In the genomic region with DNA sequence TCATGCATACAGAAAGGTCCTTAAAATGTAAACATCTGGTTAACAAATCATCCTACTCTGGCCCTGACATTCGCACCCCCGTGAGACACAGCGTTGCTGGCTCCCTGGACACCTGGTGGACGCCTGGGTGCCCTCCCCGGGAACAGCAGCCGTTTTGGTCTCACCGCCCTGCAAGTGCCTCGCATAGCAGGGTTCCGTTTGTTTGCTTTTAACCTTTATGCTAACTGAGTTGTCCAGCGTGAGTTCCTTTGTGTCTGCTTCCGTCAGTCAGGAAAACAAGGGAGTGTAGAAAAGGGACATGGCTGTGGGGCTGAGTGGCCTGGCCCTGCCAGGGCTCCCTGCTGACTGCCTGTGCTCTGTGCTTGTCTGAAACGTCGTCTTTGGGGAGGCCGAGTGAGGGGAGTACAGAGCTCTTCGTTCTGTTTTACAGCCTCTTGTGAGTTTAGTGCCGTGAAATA, we compare ENCODE assay signal across 1 cellular context.
TF ChIP-seq lines count a peak whose summit lies in the region.

No MANE protein-coding gene starts in this region.

TF ChIP-seq in HepG2, 621 proteins besides CTCF, POLR2A, EP300 and RAD21 (continued from another document and continues in another):
- TF ChIP-seq CENPT (CRISPR knock-in tag; IDR thresholded peaks at IDR 0.05; ENCODE audit: low read depth) (no peak), ZNF20 (CRISPR knock-in tag; IDR thresholded peaks at IDR 0.05) (no peak), ZBTB39 (CRISPR knock-in tag; IDR thresholded peaks at IDR 0.05) (no peak), ZNF652 (CRISPR knock-in tag; IDR thresholded peaks at IDR 0.05; ENCODE audit: borderline replicate concordance, low read depth) (peak; percentile 36; the same call in 1 of the 2 replicates), ZNF558 (CRISPR knock-in tag; IDR thresholded peaks at IDR 0.05; ENCODE audit: borderline replicate concordance) (no peak), ATF7-NPFF (CRISPR knock-in tag; IDR thresholded peaks at IDR 0.05; ENCODE audit: low read depth) (no peak), NFYC (CRISPR knock-in tag; IDR thresholded peaks at IDR 0.05) (no peak), ZNF34 (CRISPR knock-in tag; IDR thresholded peaks at IDR 0.05; ENCODE audit: borderline replicate concordance) (no peak), PAF1 (CRISPR knock-in tag; IDR thresholded peaks at IDR 0.05) (no peak), KLF6 (CRISPR knock-in tag; IDR thresholded peaks at IDR 0.05) (no peak), AFF4 (CRISPR knock-in tag; IDR thresholded peaks at IDR 0.05) (no peak), PRMT3 (CRISPR knock-in tag; IDR thresholded peaks at IDR 0.05; ENCODE audit: borderline replicate concordance, low read depth) (no peak), CBFB (CRISPR knock-in tag; IDR thresholded peaks at IDR 0.05) (no peak), RBM39 (IDR thresholded peaks at IDR 0.05; ENCODE audit: low read depth, low read length, poor library complexity, severe bottlenecking) (no peak), KAT2B (IDR thresholded peaks at IDR 0.05; ENCODE audit: borderline replicate concordance, low read depth, low read length) (no peak), NRL (CRISPR knock-in tag; IDR thresholded peaks at IDR 0.05; ENCODE audit: borderline replicate concordance) (no peak), RBAK (CRISPR knock-in tag; IDR thresholded peaks at IDR 0.05) (no peak), SRF (IDR thresholded peaks at IDR 0.05; ENCODE audit: low read depth, low read length) (no peak), ZSCAN25 (CRISPR knock-in tag; IDR thresholded peaks at IDR 0.05) (no peak), ARID5B (CRISPR knock-in tag; IDR thresholded peaks at IDR 0.05) (peak; percentile 55), AKNA (CRISPR knock-in tag; IDR thresholded peaks at IDR 0.05; ENCODE audit: borderline replicate concordance) (no peak), CCDC6 (CRISPR knock-in tag; IDR thresholded peaks at IDR 0.05) (no peak), NCOR1 (IDR thresholded peaks at IDR 0.05; ENCODE audit: borderline replicate concordance, low read length) (peak; percentile 35; the same call in 1 of the 2 replicates), ARNTL (CRISPR knock-in tag; IDR thresholded peaks at IDR 0.05) (no peak), ASH2L (IDR thresholded peaks at IDR 0.05; ENCODE audit: insufficient read length, low read depth, low read length) (no peak), ZNF790 (CRISPR knock-in tag; IDR thresholded peaks at IDR 0.05; ENCODE audit: borderline replicate concordance) (no peak), RCOR2 (CRISPR knock-in tag; IDR thresholded peaks at IDR 0.05) (0 out of 2 replicates have a peak, but pooled peaks have one; percentile 43), GABPB1 (CRISPR knock-in tag; IDR thresholded peaks at IDR 0.05) (no peak), RBM22 (optimal IDR thresholded peaks at IDR 0.05; ENCODE audit: low read length) (peak; percentile 69), ZNF770 (CRISPR knock-in tag; IDR thresholded peaks at IDR 0.05) (no peak), ZNF260 (CRISPR knock-in tag; IDR thresholded peaks at IDR 0.05; ENCODE audit: borderline replicate concordance, low read depth) (no peak), MAZ (IDR thresholded peaks at IDR 0.05; ENCODE audit: borderline replicate concordance, low read depth, low read length) (no peak), MAZ (CRISPR knock-in tag; IDR thresholded peaks at IDR 0.05; ENCODE audit: low read depth) (no peak)
- TF ChIP-seq, protein P1, sequence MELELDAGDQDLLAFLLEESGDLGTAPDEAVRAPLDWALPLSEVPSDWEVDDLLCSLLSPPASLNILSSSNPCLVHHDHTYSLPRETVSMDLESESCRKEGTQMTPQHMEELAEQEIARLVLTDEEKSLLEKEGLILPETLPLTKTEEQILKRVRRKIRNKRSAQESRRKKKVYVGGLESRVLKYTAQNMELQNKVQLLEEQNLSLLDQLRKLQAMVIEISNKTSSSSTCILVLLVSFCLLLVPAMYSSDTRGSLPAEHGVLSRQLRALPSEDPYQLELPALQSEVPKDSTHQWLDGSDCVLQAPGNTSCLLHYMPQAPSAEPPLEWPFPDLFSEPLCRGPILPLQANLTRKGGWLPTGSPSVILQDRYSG (CRISPR knock-in tag; IDR thresholded peaks at IDR 0.05), result no peak
- TF ChIP-seq, protein P2, sequence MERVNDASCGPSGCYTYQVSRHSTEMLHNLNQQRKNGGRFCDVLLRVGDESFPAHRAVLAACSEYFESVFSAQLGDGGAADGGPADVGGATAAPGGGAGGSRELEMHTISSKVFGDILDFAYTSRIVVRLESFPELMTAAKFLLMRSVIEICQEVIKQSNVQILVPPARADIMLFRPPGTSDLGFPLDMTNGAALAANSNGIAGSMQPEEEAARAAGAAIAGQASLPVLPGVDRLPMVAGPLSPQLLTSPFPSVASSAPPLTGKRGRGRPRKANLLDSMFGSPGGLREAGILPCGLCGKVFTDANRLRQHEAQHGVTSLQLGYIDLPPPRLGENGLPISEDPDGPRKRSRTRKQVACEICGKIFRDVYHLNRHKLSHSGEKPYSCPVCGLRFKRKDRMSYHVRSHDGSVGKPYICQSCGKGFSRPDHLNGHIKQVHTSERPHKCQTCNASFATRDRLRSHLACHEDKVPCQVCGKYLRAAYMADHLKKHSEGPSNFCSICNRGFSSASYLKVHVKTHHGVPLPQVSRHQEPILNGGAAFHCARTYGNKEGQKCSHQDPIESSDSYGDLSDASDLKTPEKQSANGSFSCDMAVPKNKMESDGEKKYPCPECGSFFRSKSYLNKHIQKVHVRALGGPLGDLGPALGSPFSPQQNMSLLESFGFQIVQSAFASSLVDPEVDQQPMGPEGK (CRISPR knock-in tag; IDR thresholded peaks at IDR 0.05), result peak; percentile 73
